21 cellular contexts compared by ENCODE assay signal in genomic region chr14:105377555-105378182, GRCh38. TPM values are rescaled to one million over a fixed set of nuclear protein-coding genes. Genes with fewer than 3 reads are reported as not detected.
DNase-seq lines count a peak whose midpoint lies in the region; ATAC-seq, FAIRE-seq and TF ChIP-seq lines count a peak whose summit lies in the region.
"Had no signal": no experiment of that assay in that cellular context is flagged by ENCODE, and none has a peak within 500 bp of the region (broad histone marks: within the 10 kb centered on the region; RNA-seq: fewer than 3 reads in every experiment).

No MANE protein-coding gene starts in this region.

- CTCF ChIA-PET in HepG2 (lab: Yijun Ruan, JAX; ENCODE audit: low intra/inter-chr PET ratio, low total read pairs), result no interaction called here
- CTCF ChIA-PET in K562 (lab: Yijun Ruan, JAX; ENCODE audit: low intra/inter-chr PET ratio), result no interaction called here

- no peaks in the 10 kb centered on the region for H3K36me3 Mint-ChIP-seq in immature natural killer cell
- H3K36me3 Mint-ChIP-seq: CD4-positive, CD25-positive, alpha-beta regulatory T cell had no signal

- H2AFZ ChIP-seq in HepG2 (ENCODE audit: low read length) (no peak overlapping the region), K562 (ENCODE audit: low read depth, low read length) (peak overlapping the region; percentile 53)

- H3K4me1 ChIP-seq in HepG2 (ENCODE audit: insufficient read depth, low read length) (no peaks in the 10 kb centered on the region), right lobe of liver (no peaks in the 10 kb centered on the region), K562 (replicated peaks in 1 of 2; ENCODE audit: control insufficient read depth in 2 of 2, insufficient read depth in 2 of 2, low read length in 2 of 2) (peaks cover 8 to 28% of the 10 kb centered on the region in 2 experiments; a peak in 4 of 5 replicates)
- H3K4me1 ChIP-seq: BE2C had no signal

- H3K4me3 Mint-ChIP-seq in immature natural killer cell, result peak overlapping the region in 3 of 5 donors; percentile 33 to 52 (median 48)
- H3K4me3 Mint-ChIP-seq: CD4-positive, CD25-positive, alpha-beta regulatory T cell had no signal

- no peak for DNase-seq in HepG2 (ENCODE audit: low spot score)
- DNase-seq in right lobe of liver, result no peak
- peak in 3 of 4 experiments; percentile 25 to 36 (median 32) for DNase-seq in K562 (ENCODE audit: extremely low read depth in 1 of 4, low spot score in 3 of 4)
- DNase-seq in immature natural killer cell, result peak in 1 of 3 donors; percentile 17
- no peak for DNase-seq in HuH-7 (ENCODE audit: low spot score)
- no peak for DNase-seq in activated CD4-positive, alpha-beta T cell treated with anti-CD3 and anti-CD28 coated beads, Interleukin-2, amount 50 U/mL, for 1 hour
- DNase-seq: BE2C; CD4-positive, CD25-positive, alpha-beta regulatory T cell; COR-L47; DMS 273 treated with DMSO at 0.1 percent for 48 hours; GF-D8; GOT3; NCI-H1417 treated with DMSO at 0.1 percent for 48 hours; NCI-H187 treated with DMSO at 0.1 percent for 48 hours; NCI-H226; NCI-H524; NCI-H82; SHP77 treated with DMSO at 0.1 percent for 48 hours had no signal

- TF ChIP-seq CTCF in HepG2 (CRISPR knock-in tag; IDR thresholded peaks at IDR 0.05) (no peak), right lobe of liver (IDR thresholded peaks at IDR 0.05) (no peak), K562 (IDR thresholded peaks at IDR 0.05 in 2 of 3, conservative IDR thresholded peaks at IDR 0.05 in 1 of 3; ENCODE audit: insufficient read depth in 2 of 3, low read depth in 1 of 3, low read length in 3 of 3) (peak in 2 of 3 experiments; percentile 38 to 53; a peak in 4 of 6 replicates)

- POLR2A ChIA-PET in HepG2 (lab: Yijun Ruan, JAX) (no interaction called here), K562 (lab: Yijun Ruan, JAX) (interaction anchor here (0.6 to 0.8 kb wide), 2 partner anchors 11 to 52 kb away, joined by 3 to 4 read pairs; no protein-coding TSS in a partner anchor)

- peaks cover 0 to 10% (median 0%) of the 10 kb centered on the region in 3 donors for H3K27me3 Mint-ChIP-seq in immature natural killer cell (ENCODE audit: low read depth in 3 of 3)
- H3K27me3 Mint-ChIP-seq: CD4-positive, CD25-positive, alpha-beta regulatory T cell had no signal

- peak overlapping the region; percentile 62 to 88 (median 72) for H3K27ac Mint-ChIP-seq in immature natural killer cell
- H3K27ac Mint-ChIP-seq: CD4-positive, CD25-positive, alpha-beta regulatory T cell had no signal

- intact Hi-C loops in HepG2 (cut with micrococcal nuclease; ENCODE audit: unreplicated experiment), result no loop called here
- intact Hi-C loops in right lobe of liver (cut with DNase I), result loop anchor here in 1 of 2 donors (10.0 kb wide), 1 partner anchor 147 kb away; the partner anchor contains the start of gene TMEM121
- intact Hi-C loops in K562 (cut with micrococcal nuclease), result no loop called here

- no peak overlapping the region for H3K4me2 ChIP-seq in HepG2 (ENCODE audit: low read depth, low read length)
- H3K4me2 ChIP-seq in K562 (ENCODE audit: insufficient read depth, low read length), result no peak overlapping the region; the same call in 1 of the 2 replicates

- H3K27ac ChIP-seq in HepG2 (ENCODE audit: extremely low read length, insufficient read depth, low read length) (no peak overlapping the region), right lobe of liver (no peak overlapping the region), K562 (ENCODE audit: extremely low read depth, low read depth, low read length) (no peak overlapping the region)

- ATAC-seq in HepG2 (peak; percentile 8; the same call in 1 of the 3 replicates), right lobe of liver (no peak), K562 (peak; percentile 39), GM21576 (IDR thresholded peaks at IDR 0.05; ENCODE audit: unreplicated experiment) (no peak)

- TF ChIP-seq EP300 in HepG2 (IDR thresholded peaks at IDR 0.05; ENCODE audit: low read depth in 2 of 2, low read length in 2 of 2) (no peak), HepG2 (CRISPR knock-in tag; IDR thresholded peaks at IDR 0.05; ENCODE audit: borderline replicate concordance) (no peak), K562 (IDR thresholded peaks at IDR 0.05; ENCODE audit: low read length) (no peak)

- H3K27me3 ChIP-seq in HepG2 (ENCODE audit: control insufficient read depth in 1 of 2, insufficient read depth in 2 of 2, low read length in 2 of 2) (no peaks in the 10 kb centered on the region), right lobe of liver (no peaks in the 10 kb centered on the region), K562 (ENCODE audit: control insufficient read depth in 2 of 2, insufficient read depth in 2 of 2, low read length in 2 of 2) (no peaks in the 10 kb centered on the region)
- H3K27me3 ChIP-seq: BE2C had no signal

- in situ Hi-C loops in HepG2 (cut with HindIII; ENCODE audit: extremely low pct_ligation_motif_present, low pct_unique_long_range_greater_than_20kb) (loop anchor here (5.0 kb wide), 2 partner anchors 110 to 155 kb away; partner anchors contain the start of gene CRIP1), K562 (cut with MboI) (no loop called here)

- no peaks in the 10 kb centered on the region for H3K9me3 Mint-ChIP-seq in immature natural killer cell
- H3K9me3 Mint-ChIP-seq: CD4-positive, CD25-positive, alpha-beta regulatory T cell had no signal

- H4K20me1 ChIP-seq in HepG2 (ENCODE audit: insufficient read depth, low read length) (no peaks in the 10 kb centered on the region), K562 (replicated peaks; ENCODE audit: control insufficient read depth, insufficient read depth, low read length) (no peaks in the 10 kb centered on the region)

- H3K9ac ChIP-seq in HepG2 (ENCODE audit: insufficient read depth, low read depth, low read length), result no peak overlapping the region
- H3K9ac ChIP-seq in K562 (ENCODE audit: insufficient read depth in 1 of 2, low read depth in 2 of 2, low read length in 2 of 2), result peak overlapping the region in 1 of 2 experiments; percentile 52; a peak in 1 of 4 replicates

- no peak overlapping the region for H3K4me3 ChIP-seq in HepG2 (replicated peaks in 1 of 3; ENCODE audit: insufficient read depth in 1 of 3, low read depth in 2 of 3, low read length in 3 of 3)
- no peak overlapping the region for H3K4me3 ChIP-seq in right lobe of liver
- H3K4me3 ChIP-seq in K562, result no peak overlapping the region

- TF ChIP-seq RAD21 in HepG2 (CRISPR knock-in tag; IDR thresholded peaks at IDR 0.05), result no peak
- no peak for TF ChIP-seq RAD21 in K562 (CRISPR knock-in tag; conservative IDR thresholded peaks at IDR 0.05 in 1 of 2, IDR thresholded peaks at IDR 0.05 in 1 of 2)

- no peak for TF ChIP-seq POLR2A in HepG2 (IDR thresholded peaks at IDR 0.05; ENCODE audit: insufficient read depth in 1 of 2, low read depth in 2 of 2, low read length in 2 of 2)
- no peak for TF ChIP-seq POLR2A in right lobe of liver (IDR thresholded peaks at IDR 0.05)
- no peak for TF ChIP-seq POLR2A in K562 (conservative IDR thresholded peaks at IDR 0.05)

- H3K9me3 ChIP-seq in HepG2 (ENCODE audit: low read length) (no peaks in the 10 kb centered on the region), right lobe of liver (no peaks in the 10 kb centered on the region), K562 (replicated peaks; ENCODE audit: control insufficient read depth, insufficient read depth, low read depth, low read length) (no peaks in the 10 kb centered on the region)
- H3K9me3 ChIP-seq: BE2C had no signal

- FAIRE-seq in HepG2 (lab: Jason Lieb, UNC) (no peak), K562 (lab: Jason Lieb, UNC) (no peak)
- FAIRE-seq: A204.1 had no signal

- no peaks in the 10 kb centered on the region for H3K36me3 ChIP-seq in HepG2 (replicated peaks in 1 of 2; ENCODE audit: control insufficient read depth in 1 of 2, insufficient read depth in 2 of 2, low read length in 2 of 2)
- H3K36me3 ChIP-seq in right lobe of liver, result no peaks in the 10 kb centered on the region
- H3K36me3 ChIP-seq in K562 (ENCODE audit: control insufficient read depth, insufficient read depth, low read length), result no peaks in the 10 kb centered on the region
- H3K36me3 ChIP-seq: BE2C had no signal

- WGBS in HepG2 (ENCODE audit: low lambda C conversion rate), result 88% methylated on average over 17 of the region's 23 CpGs
- 90% methylated on average over 4 of the region's 23 CpGs for WGBS in right lobe of liver (ENCODE audit: insufficient coverage, low coverage, low lambda C conversion rate, missing lambda C conversion rate)
- 61% methylated on average over 11 of the region's 23 CpGs for WGBS in K562 (ENCODE audit: insufficient coverage, low coverage, missing lambda C conversion rate)

- no peaks in the 10 kb centered on the region for H3K79me2 ChIP-seq in HepG2 (ENCODE audit: insufficient read depth, low read length)
- H3K79me2 ChIP-seq in K562 (ENCODE audit: control insufficient read depth, insufficient read depth, low read length), result no peaks in the 10 kb centered on the region

- BruUV-seq in HepG2 (replicated peaks; lab: Mats Ljungman, UMichigan) (no TSS peak), K562 (replicated peaks; lab: Mats Ljungman, UMichigan) (no TSS peak)

- no peaks in the 10 kb centered on the region for H3K9me1 ChIP-seq in K562 (ENCODE audit: control insufficient read depth, insufficient read depth, low read length)

- H3K4me1 Mint-ChIP-seq in immature natural killer cell, result peaks cover 24 to 28% of the 10 kb centered on the region in 2 donors

RNA-seq across cellular contexts. Expression of gene TEX22, which starts 20.7 kb away (rescaled TPM):
- total RNA-seq in HepG2 (2016; rRNA removed; fragmentation: Illumina TruSeq; extraction: Trizol) (0.27 and 0.55 TPM in 2 replicates), right lobe of liver (under 1 TPM in 3 of 6 experiments, not detected in 3; 0.07 to 0.44 (median 0.35) TPM), K562 (2014; rRNA removed) (0.04 and 0.05 TPM in 2 replicates), K562 (2014; rRNA removed; fragmentation: Illumina TruSeq; extraction: Trizol) (0.06 and 0.55 TPM in 2 replicates), K562 (2015; rRNA removed; fragmentation: Illumina TruSeq; extraction: Trizol) (0.14 and 0.45 TPM in 2 replicates), K562 (2021) (1.0 and 1.7 TPM in 2 replicates)
- total RNA-seq in HepG2 (2016; cell fraction: cytosol; rRNA removed; fragmentation: Illumina TruSeq; extraction: Trizol; ENCODE audit: low read depth), result not detected in 2 replicates
- not detected in 2 replicates for total RNA-seq in HepG2 (2016; cell fraction: insoluble cytoplasmic fraction; rRNA removed; fragmentation: Illumina TruSeq; extraction: Trizol)
- total RNA-seq in HepG2 (2016; cell fraction: membrane; rRNA removed; fragmentation: Illumina TruSeq; extraction: Trizol), result not detected in 2 replicates
- total RNA-seq in HepG2 (2016; cell fraction: nucleus; rRNA removed; fragmentation: Illumina TruSeq; extraction: Trizol), result not detected in 2 replicates
- polyA plus RNA-seq in HepG2 (2011; rRNA removed) (0.07 and 0.16 TPM in 2 replicates), K562 (2011; rRNA removed) (0.31 and 0.50 TPM in 2 replicates), K562 (2014; fragmentation: Illumina TruSeq; extraction: Trizol) (0.04 and 0.14 TPM in 2 replicates), K562 (2014; fragmentation: Nextera tagmentation; extraction: Ambion mirVana) (not detected), K562 (2014; rRNA removed) (0.18 and 0.23 TPM in 2 replicates), immature natural killer cell (1 to 10 TPM in 1 of 3 donors, under 1 TPM in 2; 0.52 to 1.0 (median 0.79) TPM)
- not detected in 2 replicates for polyA plus RNA-seq in HepG2 (2011; cell fraction: cytosol; rRNA removed)
- polyA plus RNA-seq in HepG2 (2011; cell fraction: nucleus; rRNA removed), result 0.56 and 1.2 TPM in 2 replicates
- polyA plus RNA-seq in HepG2 (2012), result 0.13 and 0.23 TPM in 2 replicates
- not detected in 2 replicates for polyA plus RNA-seq in HepG2 (2016; cell fraction: cytosol; fragmentation: Illumina TruSeq; extraction: Trizol; ENCODE audit: low read depth)
- not detected in 2 replicates for polyA plus RNA-seq in HepG2 (2016; cell fraction: insoluble cytoplasmic fraction; fragmentation: Illumina TruSeq; extraction: Trizol; ENCODE audit: low read depth)
- polyA plus RNA-seq in HepG2 (2016; cell fraction: membrane; fragmentation: Illumina TruSeq; extraction: Trizol; ENCODE audit: low read depth), result not detected in 2 replicates
- not detected in 2 replicates for polyA plus RNA-seq in HepG2 (2016; cell fraction: nucleus; fragmentation: Illumina TruSeq; extraction: Trizol; ENCODE audit: insufficient read depth, low read depth)
- 0.16 and 0.82 TPM in 2 replicates for polyA minus RNA-seq in HepG2 (2011; rRNA and poly(A)+ RNA removed; ENCODE audit: low replicate concordance)
- polyA minus RNA-seq in HepG2 (2011; cell fraction: cytosol; rRNA and poly(A)+ RNA removed), result not detected in 2 replicates
- polyA minus RNA-seq in HepG2 (2011; cell fraction: nucleus; rRNA and poly(A)+ RNA removed), result 0.62 TPM in 1 of 2 replicates, not detected in the other
- 2.3 and 5.1 TPM in 2 replicates for total RNA-seq in K562 (2011; cell fraction: chromatin; rRNA removed; ENCODE audit: low replicate concordance)
- 2.6 and 3.8 TPM in 2 replicates for total RNA-seq in K562 (2011; cell fraction: nucleolus; rRNA removed)
- total RNA-seq in K562 (2011; cell fraction: nucleoplasm; rRNA removed), result 1.9 and 2.6 TPM in 2 replicates
- polyA plus RNA-seq in K562 (2011; cell fraction: cytosol; rRNA removed), result 0.22 and 0.66 TPM in 2 replicates
- polyA plus RNA-seq in K562 (2011; cell fraction: nucleus; rRNA removed), result 3.7 and 7.3 TPM in 2 replicates
- polyA plus RNA-seq in K562 (2012), result 0.14 and 0.36 TPM in 2 replicates
- polyA minus RNA-seq in K562 (2011; rRNA and poly(A)+ RNA removed), result 0.11 and 0.12 TPM in 2 replicates
- polyA minus RNA-seq in K562 (2011; cell fraction: cytosol; rRNA and poly(A)+ RNA removed), result not detected in 2 replicates
- 0.56 and 0.94 TPM in 2 replicates for polyA minus RNA-seq in K562 (2011; cell fraction: nucleus; rRNA and poly(A)+ RNA removed)
- total RNA-seq: RPMI7951 had no signal

RNA-seq across cellular contexts. Expression of gene MTA1, which starts 42.0 kb away (rescaled TPM):
- 19.1 and 35.2 TPM in 2 replicates for total RNA-seq in HepG2 (2016; rRNA removed; fragmentation: Illumina TruSeq; extraction: Trizol)
- total RNA-seq in HepG2 (2016; cell fraction: cytosol; rRNA removed; fragmentation: Illumina TruSeq; extraction: Trizol; ENCODE audit: low read depth), result 56.8 and 63.0 TPM in 2 replicates
- 14.0 and 38.5 TPM in 2 replicates for total RNA-seq in HepG2 (2016; cell fraction: insoluble cytoplasmic fraction; rRNA removed; fragmentation: Illumina TruSeq; extraction: Trizol)
- 52.7 and 56.0 TPM in 2 replicates for total RNA-seq in HepG2 (2016; cell fraction: membrane; rRNA removed; fragmentation: Illumina TruSeq; extraction: Trizol)
- 47.2 and 51.4 TPM in 2 replicates for total RNA-seq in HepG2 (2016; cell fraction: nucleus; rRNA removed; fragmentation: Illumina TruSeq; extraction: Trizol)
- polyA plus RNA-seq in HepG2 (2011; rRNA removed), result 85.7 and 85.8 TPM in 2 replicates
- polyA plus RNA-seq in HepG2 (2011; cell fraction: cytosol; rRNA removed), result 39.0 and 48.4 TPM in 2 replicates
- 409 and 581 TPM in 2 replicates for polyA plus RNA-seq in HepG2 (2011; cell fraction: nucleus; rRNA removed)
- polyA plus RNA-seq in HepG2 (2012), result 58.3 and 62.1 TPM in 2 replicates
- polyA plus RNA-seq in HepG2 (2016; cell fraction: cytosol; fragmentation: Illumina TruSeq; extraction: Trizol; ENCODE audit: low read depth), result 51.1 and 53.5 TPM in 2 replicates
- polyA plus RNA-seq in HepG2 (2016; cell fraction: insoluble cytoplasmic fraction; fragmentation: Illumina TruSeq; extraction: Trizol; ENCODE audit: low read depth), result 36.2 and 45.8 TPM in 2 replicates
- 82.4 and 89.9 TPM in 2 replicates for polyA plus RNA-seq in HepG2 (2016; cell fraction: membrane; fragmentation: Illumina TruSeq; extraction: Trizol; ENCODE audit: low read depth)
- polyA plus RNA-seq in HepG2 (2016; cell fraction: nucleus; fragmentation: Illumina TruSeq; extraction: Trizol; ENCODE audit: insufficient read depth, low read depth), result 244 and 255 TPM in 2 replicates
- 53.3 and 73.7 TPM in 2 replicates for polyA minus RNA-seq in HepG2 (2011; rRNA and poly(A)+ RNA removed; ENCODE audit: low replicate concordance)
- 58.3 and 59.6 TPM in 2 replicates for polyA minus RNA-seq in HepG2 (2011; cell fraction: cytosol; rRNA and poly(A)+ RNA removed)
- polyA minus RNA-seq in HepG2 (2011; cell fraction: nucleus; rRNA and poly(A)+ RNA removed), result 88.5 and 90.4 TPM in 2 replicates
- total RNA-seq in right lobe of liver, result 10 to 100 TPM; 18.6 to 45.1 (median 29.2) TPM
- total RNA-seq in K562 (2011; cell fraction: chromatin; rRNA removed; ENCODE audit: low replicate concordance), result 154 and 390 TPM in 2 replicates
- total RNA-seq in K562 (2011; cell fraction: nucleolus; rRNA removed), result 257 and 271 TPM in 2 replicates
- total RNA-seq in K562 (2011; cell fraction: nucleoplasm; rRNA removed), result 138 and 156 TPM in 2 replicates
- total RNA-seq in K562 (2014; rRNA removed), result 48.1 and 61.0 TPM in 2 replicates
- total RNA-seq in K562 (2014; rRNA removed; fragmentation: Illumina TruSeq; extraction: Trizol), result 11.6 and 12.2 TPM in 2 replicates
- 32.3 and 33.4 TPM in 2 replicates for total RNA-seq in K562 (2015; rRNA removed; fragmentation: Illumina TruSeq; extraction: Trizol)
- total RNA-seq in K562 (2021), result 107 and 118 TPM in 2 replicates
- polyA plus RNA-seq in K562 (2011; rRNA removed), result 47.7 and 58.6 TPM in 2 replicates
- 31.6 and 47.1 TPM in 2 replicates for polyA plus RNA-seq in K562 (2011; cell fraction: cytosol; rRNA removed)
- polyA plus RNA-seq in K562 (2011; cell fraction: nucleus; rRNA removed), result 383 and 622 TPM in 2 replicates
- polyA plus RNA-seq in K562 (2012), result 74.0 and 91.7 TPM in 2 replicates
- 29.5 and 45.4 TPM in 2 replicates for polyA plus RNA-seq in K562 (2014; fragmentation: Illumina TruSeq; extraction: Trizol)
- under 1 TPM; 0.13 to 0.14 TPM for polyA plus RNA-seq in K562 (2014; fragmentation: Nextera tagmentation; extraction: Ambion mirVana)
- 90.0 and 103 TPM in 2 replicates for polyA plus RNA-seq in K562 (2014; rRNA removed)
- 13.9 and 22.6 TPM in 2 replicates for polyA minus RNA-seq in K562 (2011; rRNA and poly(A)+ RNA removed)
- polyA minus RNA-seq in K562 (2011; cell fraction: cytosol; rRNA and poly(A)+ RNA removed), result 69.0 and 80.6 TPM in 2 replicates
- polyA minus RNA-seq in K562 (2011; cell fraction: nucleus; rRNA and poly(A)+ RNA removed), result 102 and 104 TPM in 2 replicates
- 1 to 10 TPM in 2 of 3 donors, under 1 TPM in 1; 0.82 to 3.0 (median 2.8) TPM for polyA plus RNA-seq in immature natural killer cell

Comparison
In these comparisons a context has a peak if more than half of its experiments do, and no peak if none do; other contexts are left out.
1. ATAC-seq: peak in HepG2 (single experiment) and K562 (single experiment); none in right lobe of liver (0 of 4) and GM21576 (single experiment).
2. DNase-seq: peak in K562 (3 of 4); none in HepG2 (single experiment), right lobe of liver (0 of 3), HuH-7 (single experiment) and activated CD4-positive, alpha-beta T cell treated with anti-CD3 and anti-CD28 coated beads, Interleukin-2, amount 50 U/mL, for 1 hour (single experiment).
3. CTCF ChIP-seq: peak in K562 (2 of 3); none in HepG2 (single experiment) and right lobe of liver (0 of 4).
4. Of the 241 proteins assayed by ChIP-seq in both HepG2 and K562: peak only in HepG2: none; only in K562: CTCF and ZBTB33; in both: none; in neither: 239.